5 cellular contexts compared by ENCODE assay signal in the genomic region with DNA sequence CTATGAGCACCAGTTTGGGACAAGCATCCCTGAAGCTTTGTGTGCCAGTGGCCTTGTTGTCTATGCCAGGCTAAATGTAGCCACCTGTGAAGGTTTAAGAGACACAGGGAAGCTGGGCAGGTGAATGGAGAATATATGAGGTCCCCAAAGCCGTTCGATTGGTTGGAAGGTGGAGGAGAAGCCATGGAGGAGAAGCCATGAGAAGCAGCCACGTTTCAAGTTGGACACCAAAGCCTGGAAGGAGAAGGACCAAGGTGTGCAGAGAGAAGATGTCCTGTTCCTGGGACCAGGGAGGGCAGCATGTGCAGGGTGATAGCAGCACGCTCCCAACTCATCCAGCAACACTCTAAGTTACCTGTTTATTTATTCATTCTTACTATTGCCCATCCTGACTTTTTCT.
"Had no signal": no experiment of that assay in that cellular context is flagged by ENCODE, and none has a peak within 500 bp of the region (broad histone marks: within the 10 kb centered on the region; RNA-seq: fewer than 3 reads in every experiment).

No MANE protein-coding gene starts in this region.

- H3K4me3 ChIP-seq: GM23338, K562 had no signal

- H3K4me3 Mint-ChIP-seq: GM23338, H9 had no signal

- H3K9me3 Mint-ChIP-seq: GM23338, H9 had no signal

- ATAC-seq: GM23338, K562 had no signal

- H3K4me1 Mint-ChIP-seq: GM23338 had no signal

- H3K27ac Mint-ChIP-seq: GM23338, H9 had no signal

- DNase-seq: H9, HCEC 1CT, IMR-90 had no signal
